ENCODE assay signal across 8 cellular contexts in genomic region chr1:169711469-169712308, GRCh38. TPM values are rescaled to one million over a fixed set of nuclear protein-coding genes. Genes with fewer than 3 reads are reported as not detected.
DNase-seq lines count a peak whose midpoint lies in the region; ATAC-seq and TF ChIP-seq lines count a peak whose summit lies in the region.

SELL (minus strand) TSS chr1:169711620; CDS start chr1:169711498, 122 bp downstream.

- peak within 1 kb of the TSS; percentile 82 for H3K27ac Mint-ChIP-seq in activated CD8-positive, alpha-beta memory T cell treated with anti-CD3 and anti-CD28 coated beads, Interleukin-2, amount 10 ng/mL, durations not matched to agents 7 days and 5 days
- peak within 1 kb of the TSS; percentile 95 for H3K27ac Mint-ChIP-seq in stimulated activated naive CD8-positive, alpha-beta T cell treated with anti-CD3 and anti-CD28 coated beads, Interleukin-15, Interleukin-2, amounts not matched to agents 100 ng/mL and 50 ng/mL, for 24 hours

- H3K4me3 ChIP-seq in muscle layer of duodenum (ENCODE audit: low read depth in 1 of 2, low read length in 2 of 2): peak within 1 kb of the TSS; percentile 13 to 35

- no peaks in the 10 kb centered on the region for H3K9me3 Mint-ChIP-seq in activated CD8-positive, alpha-beta memory T cell treated with anti-CD3 and anti-CD28 coated beads, Interleukin-2, amount 10 ng/mL, durations not matched to agents 7 days and 5 days (ENCODE audit: low read depth)
- peaks cover 9% of the 10 kb centered on the region for H3K9me3 Mint-ChIP-seq in stimulated activated naive CD8-positive, alpha-beta T cell treated with anti-CD3 and anti-CD28 coated beads, Interleukin-15, Interleukin-2, amounts not matched to agents 100 ng/mL and 50 ng/mL, for 24 hours

- peaks cover 20% of the 10 kb centered on the region for H3K36me3 Mint-ChIP-seq in activated CD8-positive, alpha-beta memory T cell treated with anti-CD3 and anti-CD28 coated beads, Interleukin-2, amount 10 ng/mL, durations not matched to agents 7 days and 5 days
- peaks cover 26% of the 10 kb centered on the region for H3K36me3 Mint-ChIP-seq in stimulated activated naive CD8-positive, alpha-beta T cell treated with anti-CD3 and anti-CD28 coated beads, Interleukin-15, Interleukin-2, amounts not matched to agents 100 ng/mL and 50 ng/mL, for 24 hours (ENCODE audit: low read depth)

- peaks cover 24% of the 10 kb centered on the region for H3K4me1 Mint-ChIP-seq in activated CD8-positive, alpha-beta memory T cell treated with anti-CD3 and anti-CD28 coated beads, Interleukin-2, amount 10 ng/mL, durations not matched to agents 7 days and 5 days
- H3K4me1 Mint-ChIP-seq in stimulated activated naive CD8-positive, alpha-beta T cell treated with anti-CD3 and anti-CD28 coated beads, Interleukin-15, Interleukin-2, amounts not matched to agents 100 ng/mL and 50 ng/mL, for 24 hours (ENCODE audit: low read depth): peaks cover 36% of the 10 kb centered on the region

- H3K36me3 ChIP-seq in muscle layer of duodenum (ENCODE audit: control insufficient read depth in 1 of 2, insufficient read depth in 2 of 2, low read length in 2 of 2): no peaks in the 10 kb centered on the region

- no peaks in the 10 kb centered on the region for H3K4me1 ChIP-seq in muscle layer of duodenum (ENCODE audit: control insufficient read depth in 1 of 2, insufficient read depth in 2 of 2, low read length in 2 of 2)

- no peak for TF ChIP-seq POLR2A in erythroblast (IDR thresholded peaks at IDR 0.05; ENCODE audit: low read length)

- CTCF ChIA-PET in activated CD8-positive, alpha-beta memory T cell treated with anti-CD3 and anti-CD28 coated beads, Interleukin-2, amount 10 ng/mL, durations not matched to agents 7 days and 5 days (lab: Charles Lee): interaction anchor here (0.6 to 2.1 kb wide), 40 partner anchors 9 to 1369 kb away, joined by 3 to 77 read pairs (median 4); partner anchors contain the start of genes BLZF1, F5 and NME7

- DNase-seq in DMS 273 (lab: John Stamatoyannopoulos, UW; ENCODE audit: unreplicated experiment): peak; percentile 85
- peak; percentile 90 for DNase-seq in NOMO-1 treated with DMSO at 0.1 percent for 48 hours (lab: John Stamatoyannopoulos, UW; ENCODE audit: unreplicated experiment)
- peak; percentile 86 for DNase-seq in activated CD8-positive, alpha-beta memory T cell treated with anti-CD3 and anti-CD28 coated beads, Interleukin-2, amount 10 ng/mL, durations not matched to agents 7 days and 5 days
- DNase-seq in erythroblast (lab: John Stamatoyannopoulos, UW): peak; percentile 57 to 65

- peak; percentile 71 for ATAC-seq in GM19463 (IDR thresholded peaks at IDR 0.05; ENCODE audit: unreplicated experiment)
- ATAC-seq in HG03575 (IDR thresholded peaks at IDR 0.05; ENCODE audit: extremely low read depth, insufficient number of reproducible peaks, low FRiP score, unreplicated experiment): peak; percentile 47
- peak; percentile 90 for ATAC-seq in activated CD8-positive, alpha-beta memory T cell treated with anti-CD3 and anti-CD28 coated beads, Interleukin-2, amount 10 ng/mL, durations not matched to agents 7 days and 5 days

- no peaks in the 10 kb centered on the region for H3K27me3 ChIP-seq in muscle layer of duodenum (ENCODE audit: low read depth, low read length)

- peaks cover 0 to 6% of the 10 kb centered on the region in 2 donors for H3K9me3 ChIP-seq in muscle layer of duodenum (ENCODE audit: control insufficient read depth in 1 of 2, low read length in 2 of 2)

- peak within 1 kb of the TSS; percentile 76 for H3K4me3 Mint-ChIP-seq in activated CD8-positive, alpha-beta memory T cell treated with anti-CD3 and anti-CD28 coated beads, Interleukin-2, amount 10 ng/mL, durations not matched to agents 7 days and 5 days
- peak within 1 kb of the TSS; percentile 85 for H3K4me3 Mint-ChIP-seq in stimulated activated naive CD8-positive, alpha-beta T cell treated with anti-CD3 and anti-CD28 coated beads, Interleukin-15, Interleukin-2, amounts not matched to agents 100 ng/mL and 50 ng/mL, for 24 hours

- peaks cover 30% of the 10 kb centered on the region for H3K27me3 Mint-ChIP-seq in activated CD8-positive, alpha-beta memory T cell treated with anti-CD3 and anti-CD28 coated beads, Interleukin-2, amount 10 ng/mL, durations not matched to agents 7 days and 5 days
- peaks cover 17% of the 10 kb centered on the region for H3K27me3 Mint-ChIP-seq in stimulated activated naive CD8-positive, alpha-beta T cell treated with anti-CD3 and anti-CD28 coated beads, Interleukin-15, Interleukin-2, amounts not matched to agents 100 ng/mL and 50 ng/mL, for 24 hours

- H3K27ac ChIP-seq in muscle layer of duodenum (ENCODE audit: low read length): no peak within 1 kb of the TSS

RNA-seq across cellular contexts. Expression of gene SELL, which starts in this region (rescaled TPM):
- total RNA-seq in activated CD8-positive, alpha-beta memory T cell treated with anti-CD3 and anti-CD28 coated beads, Interleukin-2, amount 10 ng/mL, durations not matched to agents 7 days and 5 days: 10 to 100 TPM; 61.4 to 85.1 TPM
